In the genomic region with DNA sequence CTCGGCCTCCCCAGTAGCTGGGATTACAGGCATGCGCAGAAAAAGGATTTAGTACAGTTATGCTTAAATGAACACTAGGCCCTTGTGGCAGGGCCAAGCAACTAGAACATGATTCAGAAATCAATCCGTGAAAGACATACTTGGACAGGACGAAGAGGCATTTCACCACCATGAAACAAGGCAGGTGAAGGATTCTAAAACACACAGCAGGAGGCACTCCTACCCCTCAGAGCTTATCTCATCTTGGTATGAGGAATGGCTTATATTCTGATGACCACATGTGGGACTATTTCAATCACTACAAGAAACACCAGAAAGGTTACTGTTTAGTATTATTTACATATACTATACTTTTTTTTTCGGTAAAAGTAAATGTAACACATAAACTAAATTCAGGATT, we compare ENCODE assay signal across 32 cellular contexts. TPM values are rescaled to one million over a fixed set of nuclear protein-coding genes. Genes with fewer than 3 reads are reported as not detected.
"Had no signal": no experiment of that assay in that cellular context is flagged by ENCODE, and none has a peak within 500 bp of the region (broad histone marks: within the 10 kb centered on the region; RNA-seq: fewer than 3 reads in every experiment).

No MANE protein-coding gene starts in this region.

- H3K9me3 Mint-ChIP-seq: natural killer cell; nephron; neural progenitor cell; stimulated activated memory B cell treated with anti-CD40 and anti-IgM and Interleukin-4, amounts not matched to agents 10 μg/mL and 1 μg/mL and 100 μg/mL, for 72 hours had no signal

- ATAC-seq: natural killer cell; psoas muscle; right cardiac atrium; right lobe of liver; stimulated activated memory B cell treated with anti-CD40 and anti-IgM and Interleukin-4, amounts not matched to agents 10 μg/mL and 1 μg/mL and 100 μg/mL, for 72 hours; stimulated activated naive CD8-positive, alpha-beta T cell treated with anti-CD3 and anti-CD28 coated beads, Interleukin-15, amount 100 ng/mL, for 72 hours; stimulated activated naive CD8-positive, alpha-beta T cell treated with anti-CD3 and anti-CD28 coated beads, Interleukin-15, Interleukin-2, amounts not matched to agents 100 U/mL and 50 U/mL, for 24 hours had no signal

- H3K27ac Mint-ChIP-seq: natural killer cell; nephron; neural progenitor cell; progenitor cell of endocrine pancreas; stimulated activated memory B cell treated with anti-CD40 and anti-IgM and Interleukin-4, amounts not matched to agents 10 μg/mL and 1 μg/mL and 100 μg/mL, for 72 hours; stimulated activated naive CD8-positive, alpha-beta T cell treated with anti-CD3 and anti-CD28 coated beads, Interleukin-15, amount 100 ng/mL, for 72 hours had no signal

- H3K36me3 ChIP-seq: neural progenitor cell, ovary, right lobe of liver, sigmoid colon, suprapubic skin, tibial artery, transverse colon, upper lobe of left lung, vagina had no signal

- H3K27me3 Mint-ChIP-seq: stimulated activated naive CD8-positive, alpha-beta T cell treated with anti-CD3 and anti-CD28 coated beads, Interleukin-15, amount 100 ng/mL, for 72 hours had no signal

- H3K27ac ChIP-seq: neural progenitor cell, ovary, parathyroid adenoma, psoas muscle, right lobe of liver, sigmoid colon, suprapubic skin, testis, tibial artery, transverse colon, upper lobe of left lung, vagina had no signal

- H3K36me3 Mint-ChIP-seq: natural killer cell; stimulated activated memory B cell treated with anti-CD40 and anti-IgM and Interleukin-4, amounts not matched to agents 10 μg/mL and 1 μg/mL and 100 μg/mL, for 72 hours had no signal

- H3K9ac ChIP-seq: neural progenitor cell, parathyroid adenoma had no signal

- H3K4me3 ChIP-seq: neural progenitor cell, ovary, psoas muscle, right lobe of liver, sigmoid colon, suprapubic skin, testis, tibial artery, transverse colon, upper lobe of left lung, vagina had no signal

- H3K4me1 Mint-ChIP-seq: neural progenitor cell had no signal

- H3K4me3 Mint-ChIP-seq: natural killer cell; nephron; neural progenitor cell; stimulated activated memory B cell treated with anti-CD40 and anti-IgM and Interleukin-4, amounts not matched to agents 10 μg/mL and 1 μg/mL and 100 μg/mL, for 72 hours; stimulated activated naive CD8-positive, alpha-beta T cell treated with anti-CD3 and anti-CD28 coated beads, Interleukin-15, amount 100 ng/mL, for 72 hours had no signal

- H3K4me1 ChIP-seq: neural progenitor cell, parathyroid adenoma had no signal

- H3K27me3 ChIP-seq: ovary, right lobe of liver, sigmoid colon, suprapubic skin, testis, tibial artery, transverse colon, upper lobe of left lung, vagina had no signal

- H3K9me3 ChIP-seq: ovary, psoas muscle, right lobe of liver, sigmoid colon, suprapubic skin, testis, tibial artery, transverse colon, upper lobe of left lung, vagina had no signal

- DNase-seq: natural killer cell; occipital lobe; ovary; posterior cingulate gyrus; psoas muscle; right cardiac atrium; right lobe of liver; sigmoid colon; small intestine; stimulated activated CD4-positive, alpha-beta T cell treated with anti-CD3 and anti-CD28 coated beads, Interleukin-15, amount 100 ng/mL, for 24 hours; stimulated activated CD4-positive, alpha-beta T cell treated with anti-CD3 and anti-CD28 coated beads, Interleukin-4, amount 100 ng/mL, for 1 hour; stimulated activated CD4-positive, alpha-beta T cell treated with anti-CD3 and anti-CD28 coated beads, Interleukin-4, amount 100 ng/mL, for 4 hours; stimulated activated CD8-positive, alpha-beta memory T cell treated with anti-CD3 and anti-CD28 coated beads, Interleukin-4, amount 100 ng/mL, for 48 hours; stimulated activated naive CD4-positive, alpha-beta T cell; stimulated activated naive CD8-positive, alpha-beta T cell treated with anti-CD3 and anti-CD28 coated beads, Interleukin-15, amount 100 ng/mL, for 72 hours; stimulated activated naive CD8-positive, alpha-beta T cell treated with anti-CD3 and anti-CD28 coated beads, Interleukin-15, Interleukin-2, amounts not matched to agents 100 U/mL and 50 U/mL, for 24 hours; substantia nigra; testis; tibial artery; transverse colon; upper lobe of left lung had no signal

RNA-seq across cellular contexts. Expression of a gene that starts 15.7 kb away (rescaled TPM):
- total RNA-seq: natural killer cell, occipital lobe, ovary, progenitor cell of endocrine pancreas, psoas muscle, renal cortical epithelial cell, right cardiac atrium, right lobe of liver, sigmoid colon, skeletal muscle tissue, suprapubic skin, testis, transverse colon, upper lobe of left lung, ureter, vagina had no signal
- polyA plus RNA-seq: neural cell, ovary, psoas muscle, right cardiac atrium, sigmoid colon, small intestine had no signal

RNA-seq across cellular contexts. Expression of a gene that starts 33.0 kb away (rescaled TPM):
- total RNA-seq: natural killer cell, progenitor cell of endocrine pancreas, renal cortical epithelial cell had no signal

RNA-seq across cellular contexts. Expression of a gene that starts 36.3 kb away (rescaled TPM):
- total RNA-seq: natural killer cell, occipital lobe, progenitor cell of endocrine pancreas had no signal
- polyA plus RNA-seq: neural cell had no signal
